17 cellular contexts compared by ENCODE assay signal in the genomic region with DNA sequence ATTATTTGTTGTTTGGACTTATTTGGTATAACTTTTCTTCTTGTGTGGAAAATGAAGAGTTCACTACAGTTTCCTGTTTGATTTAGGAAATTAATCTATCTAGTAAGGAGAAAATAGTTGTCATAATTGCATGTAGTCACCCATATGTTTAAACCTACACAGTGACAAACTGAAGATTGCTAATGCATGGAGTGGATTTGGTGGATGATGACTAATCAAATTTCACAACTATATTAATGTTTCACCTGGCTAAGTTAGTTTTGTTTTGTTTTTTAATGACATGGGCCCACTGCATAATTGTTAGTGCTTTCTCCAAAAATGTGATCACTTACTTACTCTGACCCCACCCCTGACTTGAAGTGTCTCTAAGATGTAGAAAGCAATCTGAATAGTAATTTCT.
A peak's percentile ranks its signal among the peaks of the same experiment; 100 is the strongest.
DNase-seq lines count a peak whose midpoint lies in the region; ATAC-seq and TF ChIP-seq lines count a peak whose summit lies in the region.
"Had no signal": no experiment of that assay in that cellular context is flagged by ENCODE, and none has a peak within 500 bp of the region (broad histone marks: within the 10 kb centered on the region; RNA-seq: fewer than 3 reads in every experiment).

No MANE protein-coding gene starts in this region.

- H3K9me1 ChIP-seq in IMR-90 (ENCODE audit: insufficient read depth, low read length): no peaks in the 10 kb centered on the region

- no peak overlapping the region for H2AK5ac ChIP-seq in IMR-90 (ENCODE audit: low read depth, low read length)

- H3K79me1 ChIP-seq in IMR-90 (ENCODE audit: low read depth in 1 of 2, low read length in 2 of 2): no peaks in the 10 kb centered on the region

- no peak overlapping the region for H2BK5ac ChIP-seq in IMR-90 (ENCODE audit: low read depth, low read length, poor library complexity, severe bottlenecking)

- dilution Hi-C loops in IMR-90 (cut with HindIII; ENCODE audit: low sequenced_read_pairs, unreplicated experiment): no loop called here

- peak overlapping the region; percentile 48 for H3K27ac Mint-ChIP-seq in Calu3 (ENCODE audit: unreplicated experiment)

- no peak overlapping the region for H2BK20ac ChIP-seq in IMR-90 (ENCODE audit: low read depth, low read length)

- intact Hi-C loops in Calu3 (cut with micrococcal nuclease; ENCODE audit: unreplicated experiment): no loop called here
- intact Hi-C loops in IMR-90 (cut with micrococcal nuclease): no loop called here

- no peak for TF ChIP-seq CTCF in Calu3 (IDR thresholded peaks at IDR 0.05; ENCODE audit: unreplicated experiment)
- no peak for TF ChIP-seq CTCF in IMR-90 (conservative IDR thresholded peaks at IDR 0.05; ENCODE audit: low read depth, low read length)

- no peaks in the 10 kb centered on the region for H3K9me3 Mint-ChIP-seq in Calu3 (ENCODE audit: low read depth, unreplicated experiment)

- H3K27me3 ChIP-seq in IMR-90 (ENCODE audit: control insufficient read depth, insufficient read depth, low read length): no peaks in the 10 kb centered on the region
- H3K27me3 ChIP-seq in adipocyte (replicated peaks; ENCODE audit: control insufficient read depth, insufficient read depth, low read length): no peaks in the 10 kb centered on the region

- no peak overlapping the region for H3K4me2 ChIP-seq in IMR-90 (ENCODE audit: low read depth, low read length)

- no peaks in the 10 kb centered on the region for H3K36me3 ChIP-seq in IMR-90 (ENCODE audit: control insufficient read depth, insufficient read depth, low read length)
- H3K36me3 ChIP-seq in adipocyte (ENCODE audit: control insufficient read depth, insufficient read depth, low read length, severe bottlenecking): peaks cover 10% of the 10 kb centered on the region

- H2AFZ ChIP-seq in IMR-90 (replicated peaks; ENCODE audit: low read length, poor library complexity): no peak overlapping the region

- no peak for TF ChIP-seq RAD21 in IMR-90 (IDR thresholded peaks at IDR 0.05; ENCODE audit: low read length)

- no peaks in the 10 kb centered on the region for H3K27me3 Mint-ChIP-seq in Calu3 (ENCODE audit: unreplicated experiment)

- no peak for ATAC-seq in IMR-90 (ENCODE audit: low read depth)
- no peak for ATAC-seq in HG02870 (IDR thresholded peaks at IDR 0.05; ENCODE audit: unreplicated experiment)
- ATAC-seq in GM21737 (IDR thresholded peaks at IDR 0.05; ENCODE audit: unreplicated experiment): no peak
- ATAC-seq: SK-N-SH treated with all-trans-retinoic acid at 6 μM for 48 hours had no signal

- no peaks in the 10 kb centered on the region for H3K9me3 ChIP-seq in IMR-90 (ENCODE audit: control insufficient read depth, insufficient read depth, low read length)
- no peaks in the 10 kb centered on the region for H3K9me3 ChIP-seq in adipocyte (ENCODE audit: control insufficient read depth, low read length)

- no peak overlapping the region for H4K5ac ChIP-seq in IMR-90 (ENCODE audit: low read depth, low read length)

- DNase-seq in Calu3 (no peak), IMR-90 (peak; percentile 19), adipocyte (ENCODE audit: low read depth) (peak; percentile 4), iris pigment epithelial cell (ENCODE audit: low read depth) (peak; percentile 20), Kasumi-1 (lab: John Stamatoyannopoulos, UW) (no peak)
- DNase-seq in activated T-cell treated with anti-CD3 and anti-CD28 coated beads, Interleukin-2, amount 50 U/mL, for 1 hour: no peak
- DNase-seq: DMS153, H7, NCI-H1417 treated with DMSO at 0.1 percent for 48 hours, NCI-H1930, NCI-H446, OCI-M1, SHP77 had no signal

- H3K9ac ChIP-seq in IMR-90 (ENCODE audit: low read depth, low read length): no peak overlapping the region
- H3K9ac ChIP-seq in adipocyte (ENCODE audit: low read length): no peak overlapping the region

- CTCF ChIA-PET in Calu3 (lab: Charles Lee): no interaction called here
- CTCF ChIA-PET in IMR-90 (lab: Yijun Ruan, JAX): no interaction called here

- peaks cover 14% of the 10 kb centered on the region for H3K4me1 Mint-ChIP-seq in Calu3 (ENCODE audit: low read depth, unreplicated experiment)

- H3K23ac ChIP-seq in IMR-90 (ENCODE audit: low read depth, low read length): no peak overlapping the region

- POLR2A ChIA-PET in IMR-90 (lab: Charles Lee; ENCODE audit: unreplicated experiment): no interaction called here

- H2AK9ac ChIP-seq in IMR-90 (replicated peaks; ENCODE audit: low read depth, low read length, poor library complexity): no peak overlapping the region

- H3K27ac ChIP-seq in IMR-90 (ENCODE audit: insufficient read depth, low read length): no peak overlapping the region
- H3K27ac ChIP-seq: C4-2B had no signal

- H2BK15ac ChIP-seq in IMR-90 (ENCODE audit: low read depth, low read length): no peak overlapping the region

- no peak overlapping the region for H3K4ac ChIP-seq in IMR-90 (ENCODE audit: low read depth, low read length)

- TF ChIP-seq POLR2A in IMR-90 (IDR thresholded peaks at IDR 0.05; ENCODE audit: low read depth, low read length): no peak

- H4K8ac ChIP-seq in IMR-90 (ENCODE audit: low read depth in 2 of 2, low read length in 2 of 2): no peak overlapping the region

- H3K4me1 ChIP-seq in IMR-90 (ENCODE audit: control insufficient read depth, insufficient read depth, low read length) (no peaks in the 10 kb centered on the region), adipocyte (ENCODE audit: control insufficient read depth, insufficient read depth, low read length) (no peaks in the 10 kb centered on the region)

- no peak overlapping the region for H3K14ac ChIP-seq in IMR-90 (replicated peaks; ENCODE audit: low read depth, low read length)

- no peak overlapping the region for H3K4me3 Mint-ChIP-seq in Calu3 (ENCODE audit: low read depth, unreplicated experiment)

- no peak overlapping the region for H4K91ac ChIP-seq in IMR-90 (ENCODE audit: insufficient read depth, low read depth, low read length)

- no peak overlapping the region for H2BK120ac ChIP-seq in IMR-90 (ENCODE audit: low read depth, low read length)

- no TSS peak for BruUV-seq in Calu3 (replicated peaks; lab: Mats Ljungman, UMichigan)
- no TSS peak for BruUV-seq in IMR-90 (replicated peaks; lab: Mats Ljungman, UMichigan)

- no peak overlapping the region for H3K4me3 ChIP-seq in IMR-90 (ENCODE audit: insufficient read depth, low read depth, low read length)
- H3K4me3 ChIP-seq in adipocyte (ENCODE audit: low read length): no peak overlapping the region

- H3K36me3 Mint-ChIP-seq in Calu3 (ENCODE audit: insufficient read depth, unreplicated experiment): no peaks in the 10 kb centered on the region

- in situ Hi-C loops in IMR-90 (cut with MboI; ENCODE audit: low sequenced_read_pairs): no loop called here

- no peak overlapping the region for H3K18ac ChIP-seq in IMR-90 (ENCODE audit: low read depth, low read length)

- no peaks in the 10 kb centered on the region for H4K20me1 ChIP-seq in IMR-90 (ENCODE audit: insufficient read depth, low read length)

- no peak overlapping the region for H3K56ac ChIP-seq in IMR-90 (ENCODE audit: extremely low read depth, insufficient read depth, low read length)

TF ChIP-seq in IMR-90, 13 proteins besides CTCF, POLR2A, EP300 and RAD21:
- no peak for TF ChIP-seq CHD1 (IDR thresholded peaks at IDR 0.05; ENCODE audit: low read depth, low read length)
- TF ChIP-seq FOS (IDR thresholded peaks at IDR 0.05; ENCODE audit: low read depth, low read length): no peak
- no peak for TF ChIP-seq SMC3 (IDR thresholded peaks at IDR 0.05; ENCODE audit: low read depth, low read length)
- TF ChIP-seq MXI1 (IDR thresholded peaks at IDR 0.05; ENCODE audit: borderline replicate concordance, low read depth, low read length): no peak
- 0 out of 2 replicates have a peak, but pooled peaks have one; percentile 22 for TF ChIP-seq MAFK (IDR thresholded peaks at IDR 0.05; ENCODE audit: low read depth, low read length)
- TF ChIP-seq, protein P1, sequence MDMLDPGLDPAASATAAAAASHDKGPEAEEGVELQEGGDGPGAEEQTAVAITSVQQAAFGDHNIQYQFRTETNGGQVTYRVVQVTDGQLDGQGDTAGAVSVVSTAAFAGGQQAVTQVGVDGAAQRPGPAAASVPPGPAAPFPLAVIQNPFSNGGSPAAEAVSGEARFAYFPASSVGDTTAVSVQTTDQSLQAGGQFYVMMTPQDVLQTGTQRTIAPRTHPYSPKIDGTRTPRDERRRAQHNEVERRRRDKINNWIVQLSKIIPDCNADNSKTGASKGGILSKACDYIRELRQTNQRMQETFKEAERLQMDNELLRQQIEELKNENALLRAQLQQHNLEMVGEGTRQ (IDR thresholded peaks at IDR 0.05; ENCODE audit: low read depth, low read length): no peak
- TF ChIP-seq CEBPB (IDR thresholded peaks at IDR 0.05; ENCODE audit: low read depth, low read length): peak; percentile 24; the same call in 1 of the 2 replicates
- TF ChIP-seq RFX5 (IDR thresholded peaks at IDR 0.05; ENCODE audit: low read depth, low read length): no peak
- TF ChIP-seq BHLHE40 (IDR thresholded peaks at IDR 0.05; ENCODE audit: low read depth, low read length): no peak
- TF ChIP-seq NFE2L2 (IDR thresholded peaks at IDR 0.05; ENCODE audit: low read depth, low read length): peak; percentile 24; the same call in 1 of the 2 replicates
- TF ChIP-seq MAZ (IDR thresholded peaks at IDR 0.05; ENCODE audit: borderline replicate concordance, low read depth, low read length): no peak
- no peak for TF ChIP-seq RCOR1 (IDR thresholded peaks at IDR 0.05; ENCODE audit: insufficient replicate concordance, low read length)
- TF ChIP-seq, protein P2, sequence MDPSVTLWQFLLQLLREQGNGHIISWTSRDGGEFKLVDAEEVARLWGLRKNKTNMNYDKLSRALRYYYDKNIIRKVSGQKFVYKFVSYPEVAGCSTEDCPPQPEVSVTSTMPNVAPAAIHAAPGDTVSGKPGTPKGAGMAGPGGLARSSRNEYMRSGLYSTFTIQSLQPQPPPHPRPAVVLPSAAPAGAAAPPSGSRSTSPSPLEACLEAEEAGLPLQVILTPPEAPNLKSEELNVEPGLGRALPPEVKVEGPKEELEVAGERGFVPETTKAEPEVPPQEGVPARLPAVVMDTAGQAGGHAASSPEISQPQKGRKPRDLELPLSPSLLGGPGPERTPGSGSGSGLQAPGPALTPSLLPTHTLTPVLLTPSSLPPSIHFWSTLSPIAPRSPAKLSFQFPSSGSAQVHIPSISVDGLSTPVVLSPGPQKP (IDR thresholded peaks at IDR 0.05; ENCODE audit: borderline replicate concordance, low read depth, low read length): no peak

Comparison
In these comparisons a context has a peak if more than half of its experiments do, and no peak if none do; other contexts are left out.
1. DNase-seq: peak in IMR-90 (single experiment), adipocyte (single experiment) and iris pigment epithelial cell (single experiment); none in Calu3 (single experiment), Kasumi-1 (0 of 2) and activated T-cell treated with anti-CD3 and anti-CD28 coated beads, Interleukin-2, amount 50 U/mL, for 1 hour (single experiment).